In genomic region chr10:72253002-72253401, GRCh38 we compare ENCODE assay signal across 1 cellular context.
TF ChIP-seq lines count a peak whose summit lies in the region.

No MANE protein-coding gene starts in this region.

TF ChIP-seq in H1, 55 proteins besides CTCF, POLR2A, EP300 and RAD21:
- TF ChIP-seq ASH2L (IDR thresholded peaks at IDR 0.05; ENCODE audit: low read length) (no peak), CTBP2 (IDR thresholded peaks at IDR 0.05; ENCODE audit: borderline replicate concordance, insufficient read depth, insufficient read length, low read length) (no peak)
